In the genomic region with DNA sequence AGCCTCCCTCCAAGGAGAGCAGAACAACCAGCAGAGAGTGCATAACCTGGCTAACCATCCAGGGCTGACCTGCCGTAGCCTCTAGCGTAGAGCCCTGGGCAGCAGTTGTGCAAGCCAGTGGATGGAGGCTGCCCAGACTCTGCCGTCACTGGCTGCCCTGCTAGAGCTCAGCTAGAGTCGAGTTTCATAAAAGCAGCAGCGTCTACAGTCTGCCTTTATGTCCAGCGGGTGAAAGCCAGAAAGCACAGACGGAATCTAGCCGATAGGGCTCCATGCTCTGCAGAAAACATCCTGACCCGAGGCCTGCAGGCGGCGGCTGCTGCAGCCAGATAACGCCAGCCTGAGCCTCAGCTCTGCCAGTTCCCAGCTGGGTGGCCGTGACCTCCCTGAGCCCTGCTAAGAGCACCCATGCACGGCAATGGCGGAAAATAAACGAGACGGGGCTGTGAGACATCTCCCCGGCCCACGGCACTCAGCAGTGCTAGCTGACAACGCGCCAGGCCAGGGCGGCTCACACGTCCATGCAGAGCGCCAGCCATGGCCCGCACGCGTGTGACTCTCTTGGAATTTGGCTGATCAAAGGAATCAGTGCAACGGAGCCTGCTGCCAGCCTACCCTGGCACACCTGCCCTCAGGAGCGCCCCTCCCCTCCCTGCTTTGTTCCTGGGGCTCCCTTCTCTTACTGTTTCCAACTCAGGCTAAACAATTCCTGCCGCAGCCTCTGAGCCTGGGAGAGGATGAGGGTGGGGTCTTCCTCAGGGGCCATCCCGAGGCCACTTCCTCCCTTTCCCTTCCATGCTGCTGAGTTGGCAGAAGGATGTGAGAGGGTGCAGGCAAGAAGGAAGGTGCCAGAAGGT, we compare ENCODE assay signal across 11 cellular contexts.
DNase-seq lines count a peak whose midpoint lies in the region; ATAC-seq and TF ChIP-seq lines count a peak whose summit lies in the region.
"Had no signal": no experiment of that assay in that cellular context is flagged by ENCODE, and none has a peak within 500 bp of the region (broad histone marks: within the 10 kb centered on the region; RNA-seq: fewer than 3 reads in every experiment).

No MANE protein-coding gene starts in this region.

- no peak overlapping the region for H3K4me3 ChIP-seq in fibroblast of villous mesenchyme (ENCODE audit: low read depth, low read length)
- no peak overlapping the region for H3K4me3 ChIP-seq in prostate gland
- H3K4me3 ChIP-seq: mucosa of descending colon had no signal

- H3K27ac ChIP-seq in C4-2B (peak overlapping the region; percentile 59), prostate gland (peak overlapping the region in 1 of 2 donors; percentile 18)

- WGBS in prostate gland = 11% methylated on average over 31 of the region's 31 CpGs

- DNase-seq in SK-MEL-5 (ENCODE audit: low read depth, low spot score) (peak; percentile 26), fibroblast of villous mesenchyme (ENCODE audit: low read depth) (peak; percentile 6), prostate gland (ENCODE audit: low spot score) (peak; percentile 6), NOMO-1 treated with dmso at 0.1 percent for 144 hours (lab: John Stamatoyannopoulos, UW; ENCODE audit: unreplicated experiment) (no peak), NCI-H2081 treated with DMSO at 0.1 percent for 48 hours (lab: John Stamatoyannopoulos, UW) (no peak)
- no peak for DNase-seq in activated CD4-positive, CD25-positive, alpha-beta regulatory T cell (lab: John Stamatoyannopoulos, UW)
- DNase-seq: activated CD8-positive, alpha-beta memory T cell treated with anti-CD3 and anti-CD28 coated beads, Interleukin-2, amount 50 U/mL, for 4 hours; mucosa of descending colon; NCI-H187 had no signal

- in situ Hi-C loops in SK-MEL-5 (cut with HindIII; ENCODE audit: low pct_unique_long_range_greater_than_20kb, low sequenced_read_pairs) = no loop called here

- no peaks in the 10 kb centered on the region for H3K36me3 ChIP-seq in prostate gland

- TF ChIP-seq CTCF in C4-2B (conservative IDR thresholded peaks at IDR 0.05) (no peak), fibroblast of villous mesenchyme (IDR thresholded peaks at IDR 0.05; ENCODE audit: insufficient read depth, low read depth, low read length) (no peak), prostate gland (IDR thresholded peaks at IDR 0.05) (no peak)

- H3K27me3 ChIP-seq in prostate gland (replicated peaks; ENCODE audit: insufficient read depth) = peaks cover 12% of the 10 kb centered on the region

- H3K4me1 ChIP-seq in prostate gland (replicated peaks) = no peaks in the 10 kb centered on the region

- ATAC-seq in HG03457 (IDR thresholded peaks at IDR 0.05; ENCODE audit: unreplicated experiment) = no peak
- ATAC-seq: mucosa of descending colon had no signal

- H3K9me3 ChIP-seq in prostate gland = no peaks in the 10 kb centered on the region
- H3K9me3 ChIP-seq: mucosa of descending colon had no signal

- intact Hi-C loops in prostate gland (cut with DNase I) = no loop called here

- TF ChIP-seq POLR2A in prostate gland (IDR thresholded peaks at IDR 0.05) = no peak

Comparison
In these comparisons a context has a peak if more than half of its experiments do, and no peak if none do; other contexts are left out.
1. DNase-seq: peak in SK-MEL-5 (single experiment), fibroblast of villous mesenchyme (single experiment) and prostate gland (single experiment); none in NOMO-1 treated with dmso at 0.1 percent for 144 hours (single experiment), NCI-H2081 treated with DMSO at 0.1 percent for 48 hours (single experiment) and activated CD4-positive, CD25-positive, alpha-beta regulatory T cell (0 of 4).